In the genomic region with DNA sequence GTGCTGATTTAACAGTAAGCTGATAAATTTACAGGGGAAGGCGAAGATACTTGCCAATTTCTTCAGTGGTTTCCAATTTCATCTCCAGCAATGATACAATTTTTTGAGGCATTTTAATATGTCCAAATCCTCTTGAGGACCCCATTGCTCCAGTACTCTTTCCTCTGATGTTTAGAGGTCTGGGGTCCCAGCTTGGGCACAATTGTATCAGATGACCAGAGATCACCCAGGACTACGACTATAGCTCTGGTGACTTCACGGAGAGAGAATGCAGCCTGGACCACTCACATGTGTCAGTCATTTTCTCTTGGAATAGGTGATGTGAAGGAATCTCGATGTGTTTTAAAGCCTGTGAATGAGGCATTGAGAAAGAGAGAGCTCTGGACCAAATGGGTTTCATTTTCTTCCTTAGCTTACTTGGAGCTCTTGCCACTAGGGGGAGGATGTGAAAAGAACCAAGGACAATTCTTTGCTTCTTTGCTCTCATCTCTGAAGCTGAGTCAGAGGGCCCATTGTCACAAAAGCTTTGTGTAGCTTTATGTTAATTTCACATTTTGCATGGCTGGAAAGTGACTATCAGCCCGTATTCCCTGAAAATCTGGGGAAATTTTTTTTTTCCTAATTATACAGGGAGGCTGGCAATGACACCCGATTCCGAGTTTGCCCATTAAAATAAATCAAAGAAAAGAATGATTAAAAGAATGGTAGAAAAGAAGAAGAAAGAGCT, we compare ENCODE assay signal across 8 cellular contexts. TPM values are rescaled to one million over a fixed set of nuclear protein-coding genes. Genes with fewer than 3 reads are reported as not detected.
A peak's percentile ranks its signal among the peaks of the same experiment; 100 is the strongest.
DNase-seq lines count a peak whose midpoint lies in the region; ATAC-seq and TF ChIP-seq lines count a peak whose summit lies in the region.

No MANE protein-coding gene starts in this region.

- H2AFZ ChIP-seq in GM23248, result peak overlapping the region; percentile 76

- no peak overlapping the region for H3K27ac ChIP-seq in GM23248
- H3K27ac ChIP-seq in liver (ENCODE audit: low read depth in 1 of 2, low read length in 2 of 2), result no peak overlapping the region
- H3K27ac ChIP-seq in stomach smooth muscle (ENCODE audit: low read length), result no peak overlapping the region

- peak; percentile 84 to 93 for TF ChIP-seq RAD21 in liver (IDR thresholded peaks at IDR 0.05)

- H3K4me1 Mint-ChIP-seq in activated naive CD4-positive, alpha-beta T cell treated with anti-CD3 and anti-CD28 coated beads, Interleukin-2, amount 10 ng/mL, durations not matched to agents 7 days and 5 days, result peaks cover 3% of the 10 kb centered on the region
- peaks cover 3% of the 10 kb centered on the region for H3K4me1 Mint-ChIP-seq in chondrocyte (ENCODE audit: low read depth)

- peak overlapping the region; percentile 35 for H3K4me3 Mint-ChIP-seq in activated naive CD4-positive, alpha-beta T cell treated with anti-CD3 and anti-CD28 coated beads, Interleukin-2, amount 10 ng/mL, durations not matched to agents 7 days and 5 days
- peak overlapping the region; percentile 44 for H3K4me3 Mint-ChIP-seq in chondrocyte (ENCODE audit: unreplicated experiment)

- CTCF ChIA-PET in activated naive CD4-positive, alpha-beta T cell treated with anti-CD3 and anti-CD28 coated beads, Interleukin-2, amount 10 ng/mL, durations not matched to agents 7 days and 5 days (lab: Charles Lee), result interaction anchor here (0.6 to 2.7 kb wide), 21 partner anchors 10 to 597 kb away, joined by 3 to 20 read pairs (median 4); no protein-coding TSS in a partner anchor

- H3K4me1 ChIP-seq in GM23248 (ENCODE audit: insufficient read depth), result no peaks in the 10 kb centered on the region
- peaks cover 0 to 5% (median 2%) of the 10 kb centered on the region in 4 donors for H3K4me1 ChIP-seq in liver (ENCODE audit: control insufficient read depth in 4 of 4, insufficient read depth in 4 of 4, low read length in 3 of 4)
- no peaks in the 10 kb centered on the region for H3K4me1 ChIP-seq in stomach smooth muscle (ENCODE audit: control insufficient read depth, insufficient read depth, low read length)

- no peak overlapping the region for H3K27ac Mint-ChIP-seq in activated naive CD4-positive, alpha-beta T cell treated with anti-CD3 and anti-CD28 coated beads, Interleukin-2, amount 10 ng/mL, durations not matched to agents 7 days and 5 days
- no peak overlapping the region for H3K27ac Mint-ChIP-seq in chondrocyte (ENCODE audit: unreplicated experiment)

- no peaks in the 10 kb centered on the region for H3F3A ChIP-seq in GM23248 (ENCODE audit: insufficient read depth)

- peaks cover 7% of the 10 kb centered on the region for H3K27me3 Mint-ChIP-seq in activated naive CD4-positive, alpha-beta T cell treated with anti-CD3 and anti-CD28 coated beads, Interleukin-2, amount 10 ng/mL, durations not matched to agents 7 days and 5 days
- peaks cover 12% of the 10 kb centered on the region for H3K27me3 Mint-ChIP-seq in chondrocyte (ENCODE audit: low read depth)

- no peaks in the 10 kb centered on the region for H3K9me3 Mint-ChIP-seq in activated naive CD4-positive, alpha-beta T cell treated with anti-CD3 and anti-CD28 coated beads, Interleukin-2, amount 10 ng/mL, durations not matched to agents 7 days and 5 days
- H3K9me3 Mint-ChIP-seq in chondrocyte (ENCODE audit: low read depth), result no peaks in the 10 kb centered on the region

- H3K36me3 ChIP-seq in GM23248 (ENCODE audit: low read depth) (no peaks in the 10 kb centered on the region), liver (ENCODE audit: control insufficient read depth in 4 of 4, insufficient read depth in 3 of 4, low read depth in 1 of 4, low read length in 3 of 4) (no peaks in the 10 kb centered on the region), stomach smooth muscle (ENCODE audit: control insufficient read depth in 2 of 2, insufficient read depth in 2 of 2, low read length in 2 of 2) (no peaks in the 10 kb centered on the region)

- peak overlapping the region; percentile 51; the same call in 1 of the 2 replicates for H3K4me3 ChIP-seq in GM23248
- no peak overlapping the region for H3K4me3 ChIP-seq in LNCaP clone FGC (ENCODE audit: low read depth, low read length)
- H3K4me3 ChIP-seq in liver (ENCODE audit: low read depth in 1 of 3, low read length in 3 of 3), result no peak overlapping the region
- H3K4me3 ChIP-seq in stomach smooth muscle (ENCODE audit: low read length in 2 of 2), result peak overlapping the region; percentile 27 to 54

- H3K36me3 Mint-ChIP-seq in activated naive CD4-positive, alpha-beta T cell treated with anti-CD3 and anti-CD28 coated beads, Interleukin-2, amount 10 ng/mL, durations not matched to agents 7 days and 5 days, result no peaks in the 10 kb centered on the region
- H3K36me3 Mint-ChIP-seq in chondrocyte (ENCODE audit: low read depth), result no peaks in the 10 kb centered on the region

- H3K9ac ChIP-seq in GM23248, result 0 out of 2 replicates have a peak overlapping the region, but pooled peaks have one; percentile 33
- H3K9ac ChIP-seq in liver (ENCODE audit: low read depth in 1 of 2, low read length in 2 of 2), result no peak overlapping the region
- peak overlapping the region in 1 of 2 donors; percentile 55 for H3K9ac ChIP-seq in stomach smooth muscle (ENCODE audit: low read length in 2 of 2)

- TF ChIP-seq CTCF in LNCaP clone FGC (IDR thresholded peaks at IDR 0.05; ENCODE audit: control insufficient read depth, extremely low read depth, insufficient read depth) (peak; percentile 65), chondrocyte (IDR thresholded peaks at IDR 0.05) (peak; percentile 85), liver (IDR thresholded peaks at IDR 0.05; ENCODE audit: low read depth, low read length, missing input control) (peak; percentile 70)

- peak; percentile 37 for DNase-seq in activated naive CD4-positive, alpha-beta T cell treated with anti-CD3 and anti-CD28 coated beads, Interleukin-2, amount 10 ng/mL, durations not matched to agents 7 days and 5 days
- DNase-seq in activated naive CD4-positive, alpha-beta T cell (lab: John Stamatoyannopoulos, UW), result no peak
- peak; percentile 93 for DNase-seq in GM23248
- peak; percentile 25 for DNase-seq in LNCaP clone FGC (ENCODE audit: low read depth)
- DNase-seq in chondrocyte (ENCODE audit: low spot score), result no peak

- no peaks in the 10 kb centered on the region for H3K9me3 ChIP-seq in GM23248 (ENCODE audit: low read depth)
- H3K9me3 ChIP-seq in liver (ENCODE audit: control insufficient read depth in 4 of 4, low read length in 3 of 4), result no peaks in the 10 kb centered on the region
- no peaks in the 10 kb centered on the region for H3K9me3 ChIP-seq in stomach smooth muscle (ENCODE audit: control insufficient read depth in 2 of 2, low read length in 2 of 2)

- in situ Hi-C loops in GM23248 (cut with MboI), result loop anchor here (10.0 kb wide), 1 partner anchor 522 kb away; no protein-coding TSS in a partner anchor

- ATAC-seq in SK-N-SH treated with all-trans-retinoic acid at 6 μM for 48 hours, result peak; percentile 98

- no peaks in the 10 kb centered on the region for H3K9me2 ChIP-seq in GM23248 (ENCODE audit: insufficient read depth)

- WGBS in GM23248 (ENCODE audit: low coverage in 1 of 2, low lambda C conversion rate in 2 of 2, missing lambda C conversion rate in 2 of 2), 2 experiments, result 42% methylated on average over 7 of the region's 7 CpGs
- 53% methylated on average over 7 of the region's 7 CpGs for WGBS in liver

- no peaks in the 10 kb centered on the region for H4K20me1 ChIP-seq in GM23248 (ENCODE audit: insufficient read depth)

- H3K27me3 ChIP-seq in GM23248 (replicated peaks; ENCODE audit: insufficient read depth) (no peaks in the 10 kb centered on the region), liver (ENCODE audit: control insufficient read depth in 4 of 4, insufficient read depth in 4 of 4, low read length in 3 of 4) (no peaks in the 10 kb centered on the region), stomach smooth muscle (ENCODE audit: control insufficient read depth in 1 of 2, insufficient read depth in 2 of 2, low read length in 2 of 2) (no peaks in the 10 kb centered on the region)

- peak overlapping the region; percentile 82 for H3K4me2 ChIP-seq in GM23248 (ENCODE audit: unreplicated experiment)

- no peaks in the 10 kb centered on the region for H3K79me2 ChIP-seq in GM23248 (ENCODE audit: insufficient read depth)

TF ChIP-seq in SK-N-SH treated with all-trans-retinoic acid at 6 μM for 48 hours, 23 proteins besides CTCF, POLR2A, EP300 and RAD21 (continues in another document):
- TF ChIP-seq, protein P1, sequence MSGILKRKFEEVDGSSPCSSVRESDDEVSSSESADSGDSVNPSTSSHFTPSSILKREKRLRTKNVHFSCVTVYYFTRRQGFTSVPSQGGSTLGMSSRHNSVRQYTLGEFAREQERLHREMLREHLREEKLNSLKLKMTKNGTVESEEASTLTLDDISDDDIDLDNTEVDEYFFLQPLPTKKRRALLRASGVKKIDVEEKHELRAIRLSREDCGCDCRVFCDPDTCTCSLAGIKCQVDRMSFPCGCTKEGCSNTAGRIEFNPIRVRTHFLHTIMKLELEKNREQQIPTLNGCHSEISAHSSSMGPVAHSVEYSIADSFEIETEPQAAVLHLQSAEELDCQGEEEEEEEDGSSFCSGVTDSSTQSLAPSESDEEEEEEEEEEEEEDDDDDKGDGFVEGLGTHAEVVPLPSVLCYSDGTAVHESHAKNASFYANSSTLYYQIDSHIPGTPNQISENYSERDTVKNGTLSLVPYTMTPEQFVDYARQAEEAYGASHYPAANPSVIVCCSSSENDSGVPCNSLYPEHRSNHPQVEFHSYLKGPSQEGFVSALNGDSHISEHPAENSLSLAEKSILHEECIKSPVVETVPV (CRISPR knock-in tag; IDR thresholded peaks at IDR 0.05), result no peak
- TF ChIP-seq PPARA (CRISPR knock-in tag; IDR thresholded peaks at IDR 0.05; ENCODE audit: borderline replicate concordance) (no peak), OSR1 (CRISPR knock-in tag; IDR thresholded peaks at IDR 0.05) (no peak)

RNA-seq across cellular contexts. Expression of a gene that starts 6.7 kb away (rescaled TPM):
- total RNA-seq in GM23248 (2014; rRNA removed; shearing (Covaris generic)), result 49.9 and 53.1 TPM in 2 replicates
- polyA plus RNA-seq in GM23248 (2016; fragmentation: Nextera tagmentation; extraction: Ambion mirVana) (97.8 and 113 TPM in 2 replicates), liver (10 to 100 TPM; 18.8 to 40.5 TPM)
- total RNA-seq in chondrocyte (37.7 to 55.3 TPM (median 38.7 TPM) in 3 replicates), liver (10 to 100 TPM; 20.7 to 35.6 TPM)

Comparison
In these comparisons a context has a peak if more than half of its experiments do, and no peak if none do; other contexts are left out.
1. DNase-seq: peak in activated naive CD4-positive, alpha-beta T cell treated with anti-CD3 and anti-CD28 coated beads, Interleukin-2, amount 10 ng/mL, durations not matched to agents 7 days and 5 days (single experiment), GM23248 (single experiment) and LNCaP clone FGC (single experiment); none in activated naive CD4-positive, alpha-beta T cell (0 of 4) and chondrocyte (single experiment).
2. H3K4me3 ChIP-seq: peak in GM23248 (single experiment) and stomach smooth muscle (2 of 2); none in LNCaP clone FGC (single experiment) and liver (0 of 3).
3. Peak in every context shown above with its lines, with median percentiles within 50 percentile points of each other: CTCF ChIP-seq.